17 cellular contexts compared by ENCODE assay signal in the genomic region with DNA sequence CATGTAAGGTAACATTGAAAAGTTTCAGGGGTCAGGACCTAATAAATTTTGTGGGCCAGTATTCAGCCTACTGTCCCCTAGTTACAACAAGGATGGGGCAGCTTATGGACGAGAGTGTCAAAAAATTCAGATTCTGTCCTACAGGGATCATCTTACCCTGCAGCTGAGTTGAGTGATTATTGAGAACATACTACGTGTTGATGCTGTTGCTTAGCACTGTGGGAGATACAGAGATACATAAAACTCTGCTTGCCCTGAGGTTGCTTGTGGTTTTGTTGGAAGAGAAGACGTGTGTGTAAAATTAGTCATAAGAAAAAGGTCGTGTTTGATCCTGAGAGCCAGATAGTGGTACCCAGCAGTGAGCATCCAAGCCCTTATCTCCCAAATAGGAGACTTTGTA.
DNase-seq lines count a peak whose midpoint lies in the region; ATAC-seq, FAIRE-seq and TF ChIP-seq lines count a peak whose summit lies in the region.
"Had no signal": no experiment of that assay in that cellular context is flagged by ENCODE, and none has a peak within 500 bp of the region (broad histone marks: within the 10 kb centered on the region; RNA-seq: fewer than 3 reads in every experiment).

No MANE protein-coding gene starts in this region.

- H2AFZ ChIP-seq in fibroblast of lung (ENCODE audit: low read length) = no peak overlapping the region

- no peak overlapping the region for H3K27ac ChIP-seq in fibroblast of lung (ENCODE audit: insufficient read depth, low read length)
- H3K27ac ChIP-seq: skin epidermis had no signal

- H3K4me1 ChIP-seq in fibroblast of lung (ENCODE audit: control insufficient read depth, extremely low read depth, insufficient read depth, low read length) = peaks cover 10% of the 10 kb centered on the region

- no peaks in the 10 kb centered on the region for H3K9me3 Mint-ChIP-seq in activated T-cell treated with anti-CD3 and anti-CD28 coated beads, Interleukin-2, amount 50 U/mL, for 4 hours
- H3K9me3 Mint-ChIP-seq in activated T-cell treated with anti-CD3 and anti-CD28 coated beads, Interleukin-2, amount 50 U/mL, for 24 hours = no peaks in the 10 kb centered on the region
- no peaks in the 10 kb centered on the region for H3K9me3 Mint-ChIP-seq in stimulated activated effector memory CD8-positive, alpha-beta T cell treated with anti-CD3 and anti-CD28 coated beads, Interleukin-12 subunit alpha, Interleukin-12 subunit beta, amount 100 ng/mL, for 72 hours
- H3K9me3 Mint-ChIP-seq: dendritic cell treated with granulocyte-macrophage colony-stimulating factor and Interleukin-4, amounts not matched to agents 40 ng/mL and 50 ng/mL, for 4 days had no signal

- no peak overlapping the region for H3K9ac ChIP-seq in fibroblast of lung (ENCODE audit: insufficient read depth, low read length)

- no peak for FAIRE-seq in H54 (lab: Jason Lieb, UNC)
- FAIRE-seq: A204.1, TTC549 had no signal

- no peaks in the 10 kb centered on the region for H3K27me3 Mint-ChIP-seq in activated T-cell treated with anti-CD3 and anti-CD28 coated beads, Interleukin-2, amount 50 U/mL, for 4 hours (ENCODE audit: low read depth)
- peaks cover under 1% of the 10 kb centered on the region for H3K27me3 Mint-ChIP-seq in activated T-cell treated with anti-CD3 and anti-CD28 coated beads, Interleukin-2, amount 50 U/mL, for 24 hours
- peaks cover 31% of the 10 kb centered on the region for H3K27me3 Mint-ChIP-seq in T-helper 17 cell
- H3K27me3 Mint-ChIP-seq: dendritic cell treated with granulocyte-macrophage colony-stimulating factor and Interleukin-4, amounts not matched to agents 40 ng/mL and 50 ng/mL, for 4 days had no signal

- no peaks in the 10 kb centered on the region for H3K9me3 ChIP-seq in T-helper 17 cell (ENCODE audit: control insufficient read depth, low read length, poor library complexity, severe bottlenecking)
- H3K9me3 ChIP-seq in fibroblast of lung (ENCODE audit: control insufficient read depth, insufficient read depth, low read depth, low read length) = no peaks in the 10 kb centered on the region

- no peak overlapping the region for H3K27ac Mint-ChIP-seq in activated T-cell treated with anti-CD3 and anti-CD28 coated beads, Interleukin-2, amount 50 U/mL, for 24 hours
- no peak overlapping the region for H3K27ac Mint-ChIP-seq in T-helper 17 cell
- H3K27ac Mint-ChIP-seq in stimulated activated effector memory CD8-positive, alpha-beta T cell treated with anti-CD3 and anti-CD28 coated beads, Interleukin-12 subunit alpha, Interleukin-12 subunit beta, amount 100 ng/mL, for 72 hours = no peak overlapping the region
- H3K27ac Mint-ChIP-seq: activated naive CD8-positive, alpha-beta T cell; dendritic cell treated with granulocyte-macrophage colony-stimulating factor and Interleukin-4, amounts not matched to agents 40 ng/mL and 50 ng/mL, for 4 days had no signal

- H3K4me3 Mint-ChIP-seq in activated T-cell treated with anti-CD3 and anti-CD28 coated beads, Interleukin-2, amount 50 U/mL, for 4 hours = no peak overlapping the region
- H3K4me3 Mint-ChIP-seq in activated T-cell treated with anti-CD3 and anti-CD28 coated beads, Interleukin-2, amount 50 U/mL, for 24 hours = no peak overlapping the region
- no peak overlapping the region for H3K4me3 Mint-ChIP-seq in T-helper 17 cell
- no peak overlapping the region for H3K4me3 Mint-ChIP-seq in stimulated activated effector memory CD8-positive, alpha-beta T cell treated with anti-CD3 and anti-CD28 coated beads, Interleukin-12 subunit alpha, Interleukin-12 subunit beta, amount 100 ng/mL, for 72 hours
- H3K4me3 Mint-ChIP-seq: activated naive CD8-positive, alpha-beta T cell; dendritic cell treated with granulocyte-macrophage colony-stimulating factor and Interleukin-4, amounts not matched to agents 40 ng/mL and 50 ng/mL, for 4 days had no signal

- no peak for TF ChIP-seq CTCF in fibroblast of lung (conservative IDR thresholded peaks at IDR 0.05 in 1 of 2, IDR thresholded peaks at IDR 0.05 in 1 of 2; ENCODE audit: low read depth in 1 of 2, low read length in 2 of 2)

- H3K27me3 ChIP-seq in fibroblast of lung (ENCODE audit: control insufficient read depth, insufficient read depth, low read length) = no peaks in the 10 kb centered on the region

- H3K4me3 ChIP-seq in fibroblast of lung (replicated peaks in 1 of 4; ENCODE audit: control extremely low read depth in 1 of 4, insufficient read depth in 1 of 4, low read depth in 3 of 4, low read length in 4 of 4) = no peak overlapping the region
- H3K4me3 ChIP-seq: skin epidermis had no signal

- H3K36me3 ChIP-seq in fibroblast of lung (ENCODE audit: control insufficient read depth, insufficient read depth, low read length) = no peaks in the 10 kb centered on the region

- H3K4me1 Mint-ChIP-seq in activated T-cell treated with anti-CD3 and anti-CD28 coated beads, Interleukin-2, amount 50 U/mL, for 4 hours (ENCODE audit: low read depth) = peaks cover 21% of the 10 kb centered on the region
- H3K4me1 Mint-ChIP-seq in activated T-cell treated with anti-CD3 and anti-CD28 coated beads, Interleukin-2, amount 50 U/mL, for 24 hours (ENCODE audit: low read depth) = peaks cover 24% of the 10 kb centered on the region
- peaks cover 5% of the 10 kb centered on the region for H3K4me1 Mint-ChIP-seq in T-helper 17 cell
- H3K4me1 Mint-ChIP-seq in stimulated activated effector memory CD8-positive, alpha-beta T cell treated with anti-CD3 and anti-CD28 coated beads, Interleukin-12 subunit alpha, Interleukin-12 subunit beta, amount 100 ng/mL, for 72 hours = no peaks in the 10 kb centered on the region

- no peaks in the 10 kb centered on the region for H3K79me2 ChIP-seq in fibroblast of lung (ENCODE audit: control insufficient read depth, insufficient read depth, low read length)

- no peak for TF ChIP-seq POLR2A in H54 (IDR thresholded peaks at IDR 0.05; ENCODE audit: low read depth, low read length)

- no peaks in the 10 kb centered on the region for H3K36me3 Mint-ChIP-seq in activated T-cell treated with anti-CD3 and anti-CD28 coated beads, Interleukin-2, amount 50 U/mL, for 4 hours (ENCODE audit: insufficient read depth)
- no peaks in the 10 kb centered on the region for H3K36me3 Mint-ChIP-seq in activated T-cell treated with anti-CD3 and anti-CD28 coated beads, Interleukin-2, amount 50 U/mL, for 24 hours (ENCODE audit: low read depth)
- no peaks in the 10 kb centered on the region for H3K36me3 Mint-ChIP-seq in T-helper 17 cell (ENCODE audit: low read depth)
- H3K36me3 Mint-ChIP-seq in stimulated activated effector memory CD8-positive, alpha-beta T cell treated with anti-CD3 and anti-CD28 coated beads, Interleukin-12 subunit alpha, Interleukin-12 subunit beta, amount 100 ng/mL, for 72 hours = no peaks in the 10 kb centered on the region

- no peak for DNase-seq in activated T-cell treated with anti-CD3 and anti-CD28 coated beads, Interleukin-2, amount 50 U/mL, for 4 hours
- DNase-seq in activated T-cell treated with anti-CD3 and anti-CD28 coated beads, Interleukin-2, amount 50 U/mL, for 24 hours = no peak
- DNase-seq in T-helper 17 cell (no peak), fibroblast of lung (ENCODE audit: low read depth in 2 of 2) (peak; percentile 35 to 78), H54 (ENCODE audit: insufficient read length, low spot score) (no peak), hypothalamus (lab: John Stamatoyannopoulos, UW) (no peak), NCI-H187 (lab: John Stamatoyannopoulos, UW) (no peak)
- no peak for DNase-seq in stimulated activated effector memory CD8-positive, alpha-beta T cell treated with anti-CD3 and anti-CD28 coated beads, Interleukin-12 subunit alpha, Interleukin-12 subunit beta, amount 100 ng/mL, for 72 hours (ENCODE audit: low spot score in 2 of 2)
- DNase-seq: NCI-H1694 treated with DMSO at 0.1 percent for 48 hours, NCI-H526 treated with DMSO at 0.1 percent for 48 hours, occipital lobe had no signal

- H4K20me1 ChIP-seq in fibroblast of lung (ENCODE audit: control insufficient read depth, extremely low read depth, insufficient read depth, low read length) = no peaks in the 10 kb centered on the region

- ATAC-seq in activated T-cell treated with anti-CD3 and anti-CD28 coated beads, Interleukin-2, amount 50 U/mL, for 4 hours = peak; percentile 72 to 76
- peak; percentile 82 for ATAC-seq in T-helper 17 cell
- ATAC-seq in stimulated activated effector memory CD8-positive, alpha-beta T cell treated with anti-CD3 and anti-CD28 coated beads, Interleukin-12 subunit alpha, Interleukin-12 subunit beta, amount 100 ng/mL, for 72 hours = peak; percentile 94
- ATAC-seq: HCT116 had no signal

- H3K4me2 ChIP-seq in fibroblast of lung (ENCODE audit: extremely low read depth, insufficient read depth, low read length) = no peak overlapping the region

Comparison
In these comparisons a context has a peak if more than half of its experiments do, and no peak if none do; other contexts are left out.
1. DNase-seq: peak in fibroblast of lung (2 of 2); none in activated T-cell treated with anti-CD3 and anti-CD28 coated beads, Interleukin-2, amount 50 U/mL, for 4 hours (single experiment), activated T-cell treated with anti-CD3 and anti-CD28 coated beads, Interleukin-2, amount 50 U/mL, for 24 hours (single experiment), T-helper 17 cell (0 of 3), stimulated activated effector memory CD8-positive, alpha-beta T cell treated with anti-CD3 and anti-CD28 coated beads, Interleukin-12 subunit alpha, Interleukin-12 subunit beta, amount 100 ng/mL, for 72 hours (0 of 2), H54 (single experiment), hypothalamus (0 of 51) and NCI-H187 (0 of 2).
2. Peak in every context shown above with its lines, with median percentiles within 50 percentile points of each other: ATAC-seq.